10 cellular contexts compared by ENCODE assay signal in genomic region chr15:43638464-43639204, GRCh38. TPM values are rescaled to one million over a fixed set of nuclear protein-coding genes. Genes with fewer than 3 reads are reported as not detected.
DNase-seq lines count a peak whose midpoint lies in the region; ATAC-seq, FAIRE-seq and TF ChIP-seq lines count a peak whose summit lies in the region.
"Not testable (repeated sequence)": the region's sequence is repeated elsewhere in the genome, so short reads cannot be mapped to it uniquely, and the experiment has no call there.
"Had no signal": no experiment of that assay in that cellular context is flagged by ENCODE, and none has a peak within 500 bp of the region (broad histone marks: within the 10 kb centered on the region; RNA-seq: fewer than 3 reads in every experiment).

No MANE protein-coding gene starts in this region.

- H3K18ac ChIP-seq in trophoblast cell (ENCODE audit: low read length) = not testable (repeated sequence)

- not testable (repeated sequence) for DNase-seq in GM18507 (ENCODE audit: extremely low spot score, insufficient read length, low read depth); trophoblast cell
- DNase-seq in GM12878 (ENCODE audit: low read depth, low spot score) = peak; percentile 42

- H3K27me3 Mint-ChIP-seq in IgD-negative memory B cell = not testable (repeated sequence)

- not testable (repeated sequence) for H4K91ac ChIP-seq in trophoblast cell (ENCODE audit: low read depth, low read length)

- H2AK5ac ChIP-seq in trophoblast cell (ENCODE audit: low read length) = not testable (repeated sequence)

- ATAC-seq in GM19468 (IDR thresholded peaks at IDR 0.05; ENCODE audit: extremely low read depth, unreplicated experiment) (peak; percentile 23), GM21723 (IDR thresholded peaks at IDR 0.05; ENCODE audit: unreplicated experiment) (peak; percentile 63), HG03159 (IDR thresholded peaks at IDR 0.05; ENCODE audit: unreplicated experiment) (peak; percentile 62), GM12878 (peak; percentile 92)

- H2BK12ac ChIP-seq in trophoblast cell (ENCODE audit: low read length) = not testable (repeated sequence)

- H3K4me1 Mint-ChIP-seq in IgD-negative memory B cell = not testable (repeated sequence)

- H3K36me3 Mint-ChIP-seq in IgD-negative memory B cell = not testable (repeated sequence)

- H3K4me2 ChIP-seq in GM12878 (ENCODE audit: control insufficient read depth, insufficient read depth) = peak overlapping the region; percentile 74
- H3K4me2 ChIP-seq in trophoblast cell (ENCODE audit: low read length) = not testable (repeated sequence)

- TF ChIP-seq POLR2A in GM12878 (IDR thresholded peaks at IDR 0.05; ENCODE audit: low read depth, low read length) = not testable (repeated sequence)

- RAD21 ChIA-PET in GM12878 (lab: Charles Lee; ENCODE audit: unreplicated experiment) = not testable (repeated sequence)

- not testable (repeated sequence) for H4K8ac ChIP-seq in trophoblast cell (ENCODE audit: low read depth, low read length)

- H3K79me1 ChIP-seq in trophoblast cell (ENCODE audit: low read length) = not testable (repeated sequence)

- H3K79me2 ChIP-seq in GM12878 (ENCODE audit: control insufficient read depth, insufficient read depth, low read length); trophoblast cell (ENCODE audit: control insufficient read depth, insufficient read depth, low read length, poor library complexity): not testable (repeated sequence)

- H2AFZ ChIP-seq in GM12878 (ENCODE audit: control insufficient read depth, low read depth, low read length) = peak overlapping the region; percentile 85
- not testable (repeated sequence) for H2AFZ ChIP-seq in trophoblast cell (ENCODE audit: insufficient read depth, low read length, poor library complexity)

- 41% methylated on average over 8 of the region's 8 CpGs for WGBS in GM12878 (ENCODE audit: insufficient coverage, insufficient replicate concordance, low lambda C conversion rate, missing lambda C conversion rate)
- WGBS in trophoblast cell (ENCODE audit: extremely low coverage, insufficient coverage, insufficient read length) = no CpG with 5 or more reads among the region's 8 CpGs

- intact Hi-C loops in GM12878 (cut with micrococcal nuclease; ENCODE audit: unreplicated experiment) = not testable (repeated sequence)

- H2BK120ac ChIP-seq in trophoblast cell (ENCODE audit: insufficient read depth, low read length, poor library complexity) = not testable (repeated sequence)

- H3K4ac ChIP-seq in trophoblast cell (ENCODE audit: low read depth, low read length) = not testable (repeated sequence)

- peak overlapping the region; percentile 40; the same call in 1 of the 2 replicates for H3K4me3 ChIP-seq in GM12878
- not testable (repeated sequence) for H3K4me3 ChIP-seq in trophoblast cell (ENCODE audit: low read depth, low read length)

- not testable (repeated sequence) for H2BK5ac ChIP-seq in trophoblast cell (ENCODE audit: low read depth, low read length, poor library complexity)

- 0 out of 2 replicates have a peak overlapping the region, but pooled peaks have one; percentile 18 for H3K9ac ChIP-seq in GM12878 (ENCODE audit: control insufficient read depth, insufficient read depth, low read length)
- H3K9ac ChIP-seq in trophoblast cell (ENCODE audit: low read length) = not testable (repeated sequence)

- CTCF ChIA-PET in GM12878 (lab: Yijun Ruan, JAX) = interaction anchor here (0.6 kb wide), 1 partner anchor 1875 kb away, joined by 3 read pairs; no protein-coding TSS in a partner anchor

- not testable (repeated sequence) for H3K14ac ChIP-seq in trophoblast cell (ENCODE audit: low read length)

- SMC1A ChIA-PET in GM12878 (lab: Charles Lee; ENCODE audit: uncharacterized antibody, unreplicated experiment) = not testable (repeated sequence)

- POLR2A ChIA-PET in GM12878 (lab: Charles Lee) = not testable (repeated sequence)

- peak; percentile 75 for FAIRE-seq in GM18507 (lab: Jason Lieb, UNC)
- not testable (repeated sequence) for FAIRE-seq in GM12878 (lab: Jason Lieb, UNC)

- H3K27me3 ChIP-seq in GM12878 (replicated peaks in 1 of 2; ENCODE audit: control insufficient read depth in 2 of 2, insufficient read depth in 2 of 2, low read length in 1 of 2); trophoblast cell (ENCODE audit: insufficient read depth, low read length): not testable (repeated sequence)

- TF ChIP-seq EP300 in GM12878 (IDR thresholded peaks at IDR 0.05; ENCODE audit: borderline replicate concordance in 1 of 2, control insufficient read depth in 1 of 2, low read depth in 2 of 2, low read length in 2 of 2) = not testable (repeated sequence)

- peak overlapping the region; percentile 46 to 77 (median 60) for H3K4me3 Mint-ChIP-seq in IgD-negative memory B cell

- peak overlapping the region; percentile 71 for H3K27ac ChIP-seq in GM12878 (ENCODE audit: control insufficient read depth, insufficient read depth)
- not testable (repeated sequence) for H3K27ac ChIP-seq in trophoblast cell (ENCODE audit: low read depth, low read length)

- not testable (repeated sequence) for H4K12ac ChIP-seq in trophoblast cell (ENCODE audit: low read depth, low read length)

- BruUV-seq in GM12878 (replicated peaks; lab: Mats Ljungman, UMichigan) = not testable (repeated sequence)

- not testable (repeated sequence) for H3K9me3 ChIP-seq in GM12878 (replicated peaks; ENCODE audit: control insufficient read depth, insufficient read depth, low read length); trophoblast cell (ENCODE audit: insufficient read depth, low read depth, low read length)

- in situ Hi-C loops in GM12878 (cut with MboI) = not testable (repeated sequence)

- H3K9me3 Mint-ChIP-seq in IgD-negative memory B cell = not testable (repeated sequence)

- TF ChIP-seq CTCF in GM12878 (IDR thresholded peaks at IDR 0.05 in 2 of 3, conservative IDR thresholded peaks at IDR 0.05 in 1 of 3; ENCODE audit: control insufficient read depth in 2 of 3, extremely low read depth in 1 of 3, insufficient read depth in 1 of 3, low read depth in 3 of 3, low read length in 3 of 3) = not testable (repeated sequence)

- peak overlapping the region in 1 of 3 donors; percentile 64 for H3K27ac Mint-ChIP-seq in IgD-negative memory B cell

- not testable (repeated sequence) for TF ChIP-seq RAD21 in GM12878 (IDR thresholded peaks at IDR 0.05; ENCODE audit: insufficient read depth, low read depth, low read length)

- H3K36me3 ChIP-seq in GM12878 (ENCODE audit: control insufficient read depth in 2 of 2, insufficient read depth in 2 of 2, low read length in 1 of 2); trophoblast cell (ENCODE audit: control insufficient read depth in 1 of 2, insufficient read depth in 2 of 2, low read length in 2 of 2): not testable (repeated sequence)

- H4K20me1 ChIP-seq in GM12878 (ENCODE audit: control insufficient read depth, insufficient read depth) = not testable (repeated sequence)

- not testable (repeated sequence) for H3K4me1 ChIP-seq in GM12878 (ENCODE audit: control insufficient read depth, insufficient read depth, low read length); trophoblast cell (ENCODE audit: control insufficient read depth in 1 of 2, insufficient read depth in 2 of 2, low read length in 2 of 2)

- H3K23ac ChIP-seq in trophoblast cell (ENCODE audit: low read length) = peak overlapping the region; percentile 42

RNA-seq across cellular contexts. Expression of gene CATSPER2, which starts 10.0 kb away (rescaled TPM):
- 3.2 TPM for polyA plus RNA-seq in IgD-negative memory B cell
- 35.4 and 35.8 TPM in 2 replicates for total RNA-seq in GM12878 (2013; cell fraction: nucleolus; rRNA removed)
- 1.1 and 2.1 TPM in 2 replicates for total RNA-seq in GM12878 (2014; rRNA removed)
- 2.6 and 2.7 TPM in 2 replicates for total RNA-seq in GM12878 (2014; rRNA removed; fragmentation: Illumina TruSeq; extraction: Trizol)
- total RNA-seq in GM12878 (2021) = 2.3 and 4.3 TPM in 2 replicates
- 2.5 TPM for polyA plus RNA-seq in GM12878 (2011; ENCODE audit: low read depth)
- 5.6 TPM in 2 replicates for polyA plus RNA-seq in GM12878 (2011; rRNA removed)
- polyA plus RNA-seq in GM12878 (2011; cell fraction: cytosol; rRNA removed) = 2.5 and 3.2 TPM in 2 replicates
- 13.6 and 14.9 TPM in 2 replicates for polyA plus RNA-seq in GM12878 (2011; cell fraction: nucleus; rRNA removed)
- 3.8 and 4.1 TPM in 2 replicates for polyA plus RNA-seq in GM12878 (2012)
- polyA plus RNA-seq in GM12878 (2014; fragmentation: Illumina TruSeq; extraction: Trizol) = 4.4 and 7.2 TPM in 2 replicates
- polyA plus RNA-seq in GM12878 (2014; fragmentation: Nextera tagmentation; extraction: Ambion mirVana) = 1 to 10 TPM in 1 of 2 experiments, under 1 TPM in 1; 0.64 to 2.4 TPM
- polyA plus RNA-seq in GM12878 (2014; rRNA removed) = 3.3 and 3.6 TPM in 2 replicates
- 1 to 10 TPM; 2.5 to 3.5 TPM for polyA plus RNA-seq in GM12878 (2016; fragmentation: Nextera tagmentation; extraction: Ambion mirVana)
- polyA minus RNA-seq in GM12878 (2011; rRNA and poly(A)+ RNA removed) = 8.3 and 9.4 TPM in 2 replicates
- polyA minus RNA-seq in GM12878 (2011; cell fraction: cytosol; rRNA and poly(A)+ RNA removed) = 1.9 and 4.1 TPM in 2 replicates
- 4.2 and 11.0 TPM in 2 replicates for polyA minus RNA-seq in GM12878 (2011; cell fraction: nucleus; rRNA and poly(A)+ RNA removed)
- polyA plus RNA-seq in trophoblast cell (2013) = 0.60 and 1.0 TPM in 2 replicates

RNA-seq across cellular contexts. Expression of gene STRC, which starts 20.0 kb away (rescaled TPM):
- polyA plus RNA-seq in IgD-negative memory B cell (not detected), GM12878 (2011; rRNA removed) (0.43 and 0.45 TPM in 2 replicates), GM12878 (2014; fragmentation: Illumina TruSeq; extraction: Trizol) (0.16 and 0.22 TPM in 2 replicates), GM12878 (2014; fragmentation: Nextera tagmentation; extraction: Ambion mirVana) (under 1 TPM in 1 of 2 experiments, not detected in 1; 0.10 TPM), GM12878 (2014; rRNA removed) (0.14 and 0.38 TPM in 2 replicates), GM12878 (2016; fragmentation: Nextera tagmentation; extraction: Ambion mirVana) (under 1 TPM; 0.16 to 0.21 TPM)
- total RNA-seq in GM12878 (2013; cell fraction: nucleolus; rRNA removed) = 11.8 and 13.3 TPM in 2 replicates
- total RNA-seq in GM12878 (2014; rRNA removed) (0.23 and 0.27 TPM in 2 replicates), GM12878 (2014; rRNA removed; fragmentation: Illumina TruSeq; extraction: Trizol) (0.04 and 0.14 TPM in 2 replicates), GM12878 (2021) (0.16 and 0.28 TPM in 2 replicates)
- polyA plus RNA-seq in GM12878 (2011; ENCODE audit: low read depth) = 0.64 TPM
- polyA plus RNA-seq in GM12878 (2011; cell fraction: cytosol; rRNA removed) = 0.27 and 0.35 TPM in 2 replicates
- polyA plus RNA-seq in GM12878 (2011; cell fraction: nucleus; rRNA removed) = 3.8 and 4.2 TPM in 2 replicates
- polyA plus RNA-seq in GM12878 (2012) = 1.4 and 1.7 TPM in 2 replicates
- 0.44 and 0.82 TPM in 2 replicates for polyA minus RNA-seq in GM12878 (2011; rRNA and poly(A)+ RNA removed)
- polyA minus RNA-seq in GM12878 (2011; cell fraction: cytosol; rRNA and poly(A)+ RNA removed) = not detected in 2 replicates
- polyA minus RNA-seq in GM12878 (2011; cell fraction: nucleus; rRNA and poly(A)+ RNA removed) = 0.97 and 1.2 TPM in 2 replicates
- 0.31 and 0.44 TPM in 2 replicates for polyA plus RNA-seq in trophoblast cell (2013)
- total RNA-seq: Daoy, M059J had no signal

RNA-seq across cellular contexts. Expression of gene CKMT1B, which starts 44.8 kb away (rescaled TPM):
- not detected for polyA plus RNA-seq in IgD-negative memory B cell
- not detected in 2 replicates for total RNA-seq in GM12878 (2013; cell fraction: nucleolus; rRNA removed)
- total RNA-seq in GM12878 (2014; rRNA removed) = 0.17 TPM in 1 of 2 replicates, not detected in the other
- total RNA-seq in GM12878 (2014; rRNA removed; fragmentation: Illumina TruSeq; extraction: Trizol) = 0.13 and 0.14 TPM in 2 replicates
- 0.13 and 0.21 TPM in 2 replicates for total RNA-seq in GM12878 (2021)
- not detected for polyA plus RNA-seq in GM12878 (2011; ENCODE audit: low read depth)
- not detected in 2 replicates for polyA plus RNA-seq in GM12878 (2011; rRNA removed)
- polyA plus RNA-seq in GM12878 (2011; cell fraction: cytosol; rRNA removed) = not detected in 2 replicates
- not detected in 2 replicates for polyA plus RNA-seq in GM12878 (2011; cell fraction: nucleus; rRNA removed)
- polyA plus RNA-seq in GM12878 (2012) = 0.07 TPM in 1 of 2 replicates, not detected in the other
- 0.14 and 0.24 TPM in 2 replicates for polyA plus RNA-seq in GM12878 (2014; fragmentation: Illumina TruSeq; extraction: Trizol)
- under 1 TPM; 0.07 to 0.35 TPM for polyA plus RNA-seq in GM12878 (2014; fragmentation: Nextera tagmentation; extraction: Ambion mirVana)
- 0.32 TPM in 1 of 2 replicates, not detected in the other for polyA plus RNA-seq in GM12878 (2014; rRNA removed)
- under 1 TPM in 1 of 2 experiments, not detected in 1; 0.29 TPM for polyA plus RNA-seq in GM12878 (2016; fragmentation: Nextera tagmentation; extraction: Ambion mirVana)
- not detected in 2 replicates for polyA minus RNA-seq in GM12878 (2011; rRNA and poly(A)+ RNA removed)
- polyA minus RNA-seq in GM12878 (2011; cell fraction: cytosol; rRNA and poly(A)+ RNA removed) = not detected in 2 replicates
- polyA minus RNA-seq in GM12878 (2011; cell fraction: nucleus; rRNA and poly(A)+ RNA removed) = not detected in 2 replicates
- 48.8 TPM in 2 replicates for polyA plus RNA-seq in trophoblast cell (2013)
- total RNA-seq: M059J had no signal

RNA-seq across cellular contexts. Expression of gene PPIP5K1, which starts 48.6 kb away (rescaled TPM):
- 12.9 TPM for polyA plus RNA-seq in IgD-negative memory B cell
- total RNA-seq in GM12878 (2013; cell fraction: nucleolus; rRNA removed) = 230 and 277 TPM in 2 replicates
- 11.4 and 14.5 TPM in 2 replicates for total RNA-seq in GM12878 (2014; rRNA removed)
- total RNA-seq in GM12878 (2014; rRNA removed; fragmentation: Illumina TruSeq; extraction: Trizol) = 23.6 and 24.0 TPM in 2 replicates
- total RNA-seq in GM12878 (2021) = 36.5 and 37.2 TPM in 2 replicates
- polyA plus RNA-seq in GM12878 (2011; ENCODE audit: low read depth) = 16.1 TPM
- 48.3 and 54.4 TPM in 2 replicates for polyA plus RNA-seq in GM12878 (2011; rRNA removed)
- polyA plus RNA-seq in GM12878 (2011; cell fraction: cytosol; rRNA removed) = 47.1 and 47.9 TPM in 2 replicates
- 182 and 217 TPM in 2 replicates for polyA plus RNA-seq in GM12878 (2011; cell fraction: nucleus; rRNA removed)
- polyA plus RNA-seq in GM12878 (2012) = 16.3 and 17.0 TPM in 2 replicates
- polyA plus RNA-seq in GM12878 (2014; fragmentation: Illumina TruSeq; extraction: Trizol) = 28.7 and 35.2 TPM in 2 replicates
- polyA plus RNA-seq in GM12878 (2014; fragmentation: Nextera tagmentation; extraction: Ambion mirVana) = 1 to 10 TPM; 2.5 to 4.5 TPM
- polyA plus RNA-seq in GM12878 (2014; rRNA removed) = 27.8 and 38.0 TPM in 2 replicates
- polyA plus RNA-seq in GM12878 (2016; fragmentation: Nextera tagmentation; extraction: Ambion mirVana) = 10 to 100 TPM; 15.0 to 15.1 TPM
- polyA minus RNA-seq in GM12878 (2011; rRNA and poly(A)+ RNA removed) = 97.9 and 100 TPM in 2 replicates
- 17.6 and 18.6 TPM in 2 replicates for polyA minus RNA-seq in GM12878 (2011; cell fraction: cytosol; rRNA and poly(A)+ RNA removed)
- 108 and 114 TPM in 2 replicates for polyA minus RNA-seq in GM12878 (2011; cell fraction: nucleus; rRNA and poly(A)+ RNA removed)
- 9.5 and 9.8 TPM in 2 replicates for polyA plus RNA-seq in trophoblast cell (2013)

RNA-seq across cellular contexts. Expression of gene CKMT1A, which starts 55.0 kb away (rescaled TPM):
- polyA plus RNA-seq in IgD-negative memory B cell (not detected), GM12878 (2011; rRNA removed) (not detected in 2 replicates), GM12878 (2014; fragmentation: Illumina TruSeq; extraction: Trizol) (not detected in 2 replicates), GM12878 (2014; fragmentation: Nextera tagmentation; extraction: Ambion mirVana) (under 1 TPM in 1 of 2 experiments, not detected in 1; 0.05 TPM), GM12878 (2014; rRNA removed) (not detected in 2 replicates), GM12878 (2016; fragmentation: Nextera tagmentation; extraction: Ambion mirVana) (not detected)
- not detected in 2 replicates for total RNA-seq in GM12878 (2013; cell fraction: nucleolus; rRNA removed)
- total RNA-seq in GM12878 (2014; rRNA removed) (not detected in 2 replicates), GM12878 (2014; rRNA removed; fragmentation: Illumina TruSeq; extraction: Trizol) (not detected in 2 replicates), GM12878 (2021) (0.13 TPM in 1 of 2 replicates, not detected in the other)
- polyA plus RNA-seq in GM12878 (2011; ENCODE audit: low read depth) = not detected
- not detected in 2 replicates for polyA plus RNA-seq in GM12878 (2011; cell fraction: cytosol; rRNA removed)
- not detected in 2 replicates for polyA plus RNA-seq in GM12878 (2011; cell fraction: nucleus; rRNA removed)
- not detected in 2 replicates for polyA plus RNA-seq in GM12878 (2012)
- not detected in 2 replicates for polyA minus RNA-seq in GM12878 (2011; rRNA and poly(A)+ RNA removed)
- not detected in 2 replicates for polyA minus RNA-seq in GM12878 (2011; cell fraction: cytosol; rRNA and poly(A)+ RNA removed)
- not detected in 2 replicates for polyA minus RNA-seq in GM12878 (2011; cell fraction: nucleus; rRNA and poly(A)+ RNA removed)
- 35.5 and 40.4 TPM in 2 replicates for polyA plus RNA-seq in trophoblast cell (2013)
- total RNA-seq: M059J; T-helper 1 cell treated with Interleukin-12 subunit alpha and Interleukin-12 subunit beta and Interleukin-4 antibody, amounts not matched to agents 30 ng/mL and 1 ng/mL, for 36 hours had no signal

Comparison
In these comparisons a context has a peak if more than half of its experiments do, and no peak if none do; other contexts are left out.
1. ATAC-seq: peak in every context shown above with its lines; median percentile 92 in GM12878; 63 in GM21723; 62 in HG03159; 23 in GM19468.